In the genomic region with DNA sequence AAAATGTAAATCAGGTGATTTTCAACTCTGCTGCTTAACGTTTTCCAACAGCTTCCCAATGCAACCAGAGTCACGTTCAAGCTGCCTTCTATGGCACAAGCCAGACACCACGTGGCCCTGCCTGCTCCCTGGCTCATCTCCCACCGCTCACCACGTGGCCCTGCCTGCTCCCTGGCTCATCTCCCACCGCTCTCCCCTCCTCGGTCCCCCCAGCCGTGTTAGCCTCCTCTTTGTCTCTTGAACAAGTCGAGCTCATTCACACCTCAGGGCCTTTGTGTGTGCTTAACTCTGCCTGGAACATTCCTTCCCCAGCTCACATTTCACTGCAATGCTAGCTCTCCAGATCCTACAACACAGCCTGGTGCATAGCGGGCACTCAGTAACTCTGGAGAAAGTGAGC, we compare ENCODE assay signal across 35 cellular contexts.
"Had no signal": no experiment of that assay in that cellular context is flagged by ENCODE, and none has a peak within 500 bp of the region (broad histone marks: within the 10 kb centered on the region; RNA-seq: fewer than 3 reads in every experiment).

No MANE protein-coding gene starts in this region.

- H3K36me3 Mint-ChIP-seq: activated CD8-positive, alpha-beta memory T cell treated with anti-CD3 and anti-CD28 coated beads, Interleukin-2, amount 10 ng/mL, durations not matched to agents 7 days and 5 days; activated naive CD8-positive, alpha-beta T cell treated with anti-CD3 and anti-CD28 coated beads for 36 hours had no signal

- H3K27me3 ChIP-seq: ascending aorta, breast epithelium, Peyer's patch had no signal

- H3K36me3 ChIP-seq: ascending aorta, breast epithelium, Peyer's patch, WERI-Rb-1 had no signal

- H3K4me3 ChIP-seq: ascending aorta, breast epithelium, Peyer's patch had no signal

- H3K27ac ChIP-seq: ascending aorta, breast epithelium, KMS-11, Peyer's patch, RWPE1, WERI-Rb-1 had no signal

- H3K9me3 ChIP-seq: ascending aorta, breast epithelium, Peyer's patch had no signal

- H3K4me1 Mint-ChIP-seq: activated CD4-positive, alpha-beta memory T cell treated with anti-CD3 and anti-CD28 coated beads, Interleukin-2, amount 10 ng/mL, durations not matched to agents 7 days and 5 days; activated CD8-positive, alpha-beta memory T cell treated with anti-CD3 and anti-CD28 coated beads, Interleukin-2, amount 10 ng/mL, durations not matched to agents 7 days and 5 days; activated naive CD8-positive, alpha-beta T cell treated with anti-CD3 and anti-CD28 coated beads for 36 hours; activated T-helper 17 cell treated with anti-CD3 and anti-CD28 coated beads, Interleukin-2, amount 50 U/mL, for 72 hours had no signal

- H3K9ac ChIP-seq: KMS-11 had no signal

- H3K27me3 Mint-ChIP-seq: activated CD4-positive, alpha-beta memory T cell treated with anti-CD3 and anti-CD28 coated beads, Interleukin-2, amount 10 ng/mL, durations not matched to agents 7 days and 5 days had no signal

- H3K4me1 ChIP-seq: ascending aorta, breast epithelium, Peyer's patch had no signal

- DNase-seq: activated CD4-positive, alpha-beta memory T cell treated with anti-CD3 and anti-CD28 coated beads, Interleukin-2, amount 10 ng/mL, durations not matched to agents 7 days and 5 days; activated CD4-positive, alpha-beta T cell treated with anti-CD3 and anti-CD28 coated beads for 1 hour; activated CD4-positive, alpha-beta T cell treated with anti-CD3 and anti-CD28 coated beads for 48 hours; activated CD4-positive, CD25-positive, alpha-beta regulatory T cell; activated CD8-positive, alpha-beta memory T cell treated with anti-CD3 and anti-CD28 coated beads for 24 hours; activated CD8-positive, alpha-beta memory T cell treated with anti-CD3 and anti-CD28 coated beads, Interleukin-2, amount 10 ng/mL, durations not matched to agents 7 days and 5 days; activated effector memory CD4-positive, alpha-beta T cell treated with anti-CD3 and anti-CD28 coated beads, Interleukin-2, amount 50 U/mL, for 16 hours; activated naive CD4-positive, alpha-beta T cell; activated naive CD4-positive, alpha-beta T cell treated with anti-CD3 and anti-CD28 coated beads, Interleukin-2, amount 50 U/mL, for 16 hours; activated naive CD8-positive, alpha-beta T cell treated with anti-CD3 and anti-CD28 coated beads for 36 hours; activated T-cell treated with anti-CD3 and anti-CD28 coated beads, Interleukin-2, amount 50 U/mL, for 1 hour; activated T-cell treated with anti-CD3 and anti-CD28 coated beads, Interleukin-2, amount 50 U/mL, for 72 hours; amniotic stem cell; caudate nucleus; NCI-H1092 treated with DMSO at 0.1 percent for 48 hours; NCI-H1417; NCI-H146; NCI-H187; NCI-H2029 treated with DMSO at 0.1 percent for 48 hours; NCI-H2107; NCI-H2171; NCI-H510A; NCI-H526; NCI-H748 treated with DMSO at 0.1 percent for 48 hours; NK-92 treated with Interleukin-12 subunit alpha and Interleukin-12 subunit beta, amount 100 ng/mL, for 24 hours; PC-3; Right ventricle myocardium superior; T1000; WERI-Rb-1 had no signal

- H3K4me3 Mint-ChIP-seq: activated CD4-positive, alpha-beta memory T cell treated with anti-CD3 and anti-CD28 coated beads, Interleukin-2, amount 10 ng/mL, durations not matched to agents 7 days and 5 days; activated CD8-positive, alpha-beta memory T cell treated with anti-CD3 and anti-CD28 coated beads, Interleukin-2, amount 10 ng/mL, durations not matched to agents 7 days and 5 days; activated naive CD8-positive, alpha-beta T cell treated with anti-CD3 and anti-CD28 coated beads for 36 hours; activated T-cell treated with anti-CD3 and anti-CD28 coated beads, Interleukin-2, amount 50 U/mL, for 72 hours; activated T-helper 17 cell treated with anti-CD3 and anti-CD28 coated beads, Interleukin-2, amount 50 U/mL, for 72 hours had no signal

- ATAC-seq: activated CD8-positive, alpha-beta memory T cell treated with anti-CD3 and anti-CD28 coated beads, Interleukin-2, amount 10 ng/mL, durations not matched to agents 7 days and 5 days; activated T-cell treated with anti-CD3 and anti-CD28 coated beads, Interleukin-2, amount 50 U/mL, for 72 hours; activated T-helper 17 cell treated with anti-CD3 and anti-CD28 coated beads, Interleukin-2, amount 50 U/mL, for 72 hours; PC-3 had no signal

- H3K9me3 Mint-ChIP-seq: activated CD4-positive, alpha-beta memory T cell treated with anti-CD3 and anti-CD28 coated beads, Interleukin-2, amount 10 ng/mL, durations not matched to agents 7 days and 5 days; activated naive CD8-positive, alpha-beta T cell treated with anti-CD3 and anti-CD28 coated beads for 36 hours; activated T-cell treated with anti-CD3 and anti-CD28 coated beads, Interleukin-2, amount 50 U/mL, for 72 hours; activated T-helper 17 cell treated with anti-CD3 and anti-CD28 coated beads, Interleukin-2, amount 50 U/mL, for 72 hours had no signal

- H3K27ac Mint-ChIP-seq: activated CD4-positive, alpha-beta memory T cell treated with anti-CD3 and anti-CD28 coated beads, Interleukin-2, amount 10 ng/mL, durations not matched to agents 7 days and 5 days; activated CD8-positive, alpha-beta memory T cell treated with anti-CD3 and anti-CD28 coated beads, Interleukin-2, amount 10 ng/mL, durations not matched to agents 7 days and 5 days; activated naive CD8-positive, alpha-beta T cell treated with anti-CD3 and anti-CD28 coated beads for 36 hours; activated T-cell treated with anti-CD3 and anti-CD28 coated beads, Interleukin-2, amount 50 U/mL, for 72 hours; activated T-helper 17 cell treated with anti-CD3 and anti-CD28 coated beads, Interleukin-2, amount 50 U/mL, for 72 hours had no signal
